Comparison of ENCODE assay signal across 14 cellular contexts in the genomic region with DNA sequence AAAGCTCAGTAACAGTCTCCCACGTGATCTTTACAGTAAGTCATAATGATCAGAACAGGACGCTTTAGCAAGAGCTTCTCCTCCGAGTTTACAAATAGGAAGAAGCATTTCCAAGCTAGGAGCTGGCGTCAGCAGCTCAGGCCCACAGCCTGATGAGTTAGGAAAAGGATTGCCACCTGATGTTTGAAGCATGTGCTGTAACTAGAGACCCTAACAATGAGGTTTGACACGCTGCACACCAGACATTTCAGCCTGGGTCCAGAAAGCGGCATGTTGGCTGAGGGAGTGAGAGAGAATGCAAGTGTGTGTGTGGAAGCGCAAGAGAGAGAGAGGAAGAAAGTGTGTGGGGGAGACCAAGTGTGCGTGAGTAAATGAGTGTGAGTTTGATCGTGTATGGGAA. TPM values are rescaled to one million over a fixed set of nuclear protein-coding genes. Genes with fewer than 3 reads are reported as not detected.
DNase-seq lines count a peak whose midpoint lies in the region; ATAC-seq, FAIRE-seq and TF ChIP-seq lines count a peak whose summit lies in the region.
"Had no signal": no experiment of that assay in that cellular context is flagged by ENCODE, and none has a peak within 500 bp of the region (broad histone marks: within the 10 kb centered on the region; RNA-seq: fewer than 3 reads in every experiment).

No MANE protein-coding gene starts in this region.

- H3K9ac ChIP-seq in K562 (ENCODE audit: insufficient read depth in 1 of 2, low read depth in 2 of 2, low read length in 2 of 2): no peak overlapping the region

- H3K27me3 Mint-ChIP-seq in activated naive CD8-positive, alpha-beta T cell treated with anti-CD3 and anti-CD28 coated beads, Interleukin-2, amount 10 ng/mL, durations not matched to agents 7 days and 5 days: no peaks in the 10 kb centered on the region
- no peaks in the 10 kb centered on the region for H3K27me3 Mint-ChIP-seq in activated naive CD8-positive, alpha-beta T cell treated with anti-CD3 and anti-CD28 coated beads for 36 hours
- H3K27me3 Mint-ChIP-seq in glutamatergic neuron (ENCODE audit: unreplicated experiment): peaks cover 9% of the 10 kb centered on the region
- H3K27me3 Mint-ChIP-seq: CD4-positive, CD25-positive, alpha-beta regulatory T cell had no signal

- no peak for FAIRE-seq in K562 (lab: Jason Lieb, UNC)

- no peak for TF ChIP-seq CTCF in K562 (IDR thresholded peaks at IDR 0.05 in 2 of 3, conservative IDR thresholded peaks at IDR 0.05 in 1 of 3; ENCODE audit: insufficient read depth in 2 of 3, low read depth in 1 of 3, low read length in 3 of 3)
- TF ChIP-seq CTCF in osteoblast (IDR thresholded peaks at IDR 0.05; ENCODE audit: extremely low read depth, low read depth, low read length): no peak
- TF ChIP-seq CTCF in glutamatergic neuron (IDR thresholded peaks at IDR 0.05; ENCODE audit: partially characterized antibody, unreplicated experiment): no peak

- no peak for TF ChIP-seq EP300 in K562 (IDR thresholded peaks at IDR 0.05; ENCODE audit: low read length)

- H3K9me3 ChIP-seq in K562 (replicated peaks; ENCODE audit: control insufficient read depth, insufficient read depth, low read depth, low read length) (no peaks in the 10 kb centered on the region), osteoblast (ENCODE audit: low read depth, low read length) (no peaks in the 10 kb centered on the region)
- H3K9me3 ChIP-seq: HAP-1 had no signal

- CTCF ChIA-PET in K562 (lab: Yijun Ruan, JAX; ENCODE audit: low intra/inter-chr PET ratio): no interaction called here

- H3K36me3 ChIP-seq in K562 (ENCODE audit: control insufficient read depth, insufficient read depth, low read length): peaks cover 71% of the 10 kb centered on the region; the same call in 2 of the 3 replicates
- peaks cover 80% of the 10 kb centered on the region for H3K36me3 ChIP-seq in osteoblast (ENCODE audit: insufficient read depth, low read length)

- H3K9me3 Mint-ChIP-seq in activated naive CD8-positive, alpha-beta T cell treated with anti-CD3 and anti-CD28 coated beads, Interleukin-2, amount 10 ng/mL, durations not matched to agents 7 days and 5 days: no peaks in the 10 kb centered on the region
- H3K9me3 Mint-ChIP-seq in activated naive CD8-positive, alpha-beta T cell treated with anti-CD3 and anti-CD28 coated beads for 36 hours: no peaks in the 10 kb centered on the region
- H3K9me3 Mint-ChIP-seq in glutamatergic neuron (ENCODE audit: unreplicated experiment): peaks cover 4% of the 10 kb centered on the region
- H3K9me3 Mint-ChIP-seq: CD4-positive, CD25-positive, alpha-beta regulatory T cell had no signal

- no peak for DNase-seq in activated naive CD8-positive, alpha-beta T cell treated with anti-CD3 and anti-CD28 coated beads, Interleukin-2, amount 10 ng/mL, durations not matched to agents 7 days and 5 days
- no peak for DNase-seq in activated naive CD8-positive, alpha-beta T cell treated with anti-CD3 and anti-CD28 coated beads for 36 hours
- DNase-seq in K562 (ENCODE audit: extremely low read depth in 1 of 4, low spot score in 3 of 4): no peak
- peak; percentile 76 for DNase-seq in osteoblast (ENCODE audit: insufficient read length, low spot score, missing footprints)
- no peak for DNase-seq in NCI-H1092 (lab: John Stamatoyannopoulos, UW)
- DNase-seq in glutamatergic neuron: no peak
- DNase-seq in dedifferentiated amniotic fluid mesenchymal stem cell (ENCODE audit: extremely low spot score): no peak
- DNase-seq: CD4-positive, CD25-positive, alpha-beta regulatory T cell; NCI-H187 treated with DMSO at 0.1 percent for 48 hours; NCI-H446; NK-92 treated with Interleukin-12 subunit alpha and Interleukin-12 subunit beta, amount 100 ng/mL, for 24 hours; SHP77 treated with DMSO at 0.1 percent for 48 hours had no signal

- H3K79me2 ChIP-seq in K562 (ENCODE audit: control insufficient read depth, insufficient read depth, low read length): no peaks in the 10 kb centered on the region
- no peaks in the 10 kb centered on the region for H3K79me2 ChIP-seq in osteoblast (ENCODE audit: insufficient read depth, low read length)

- WGBS in K562 (ENCODE audit: insufficient coverage, low coverage, missing lambda C conversion rate): 86% methylated on average over 8 of the region's 9 CpGs

- H3K4me1 ChIP-seq in K562 (replicated peaks in 1 of 2; ENCODE audit: control insufficient read depth in 2 of 2, insufficient read depth in 2 of 2, low read length in 2 of 2): peaks cover 0 to 3% of the 10 kb centered on the region in 2 experiments; a peak in 1 of 5 replicates
- H3K4me1 ChIP-seq in osteoblast (ENCODE audit: insufficient read depth, low read length): no peaks in the 10 kb centered on the region
- H3K4me1 ChIP-seq: HAP-1 had no signal

- H3K27ac Mint-ChIP-seq in activated naive CD8-positive, alpha-beta T cell treated with anti-CD3 and anti-CD28 coated beads, Interleukin-2, amount 10 ng/mL, durations not matched to agents 7 days and 5 days: peak overlapping the region; percentile 53
- H3K27ac Mint-ChIP-seq in activated naive CD8-positive, alpha-beta T cell treated with anti-CD3 and anti-CD28 coated beads for 36 hours: no peak overlapping the region
- no peak overlapping the region for H3K27ac Mint-ChIP-seq in glutamatergic neuron (ENCODE audit: unreplicated experiment)

- H3K4me2 ChIP-seq in K562 (ENCODE audit: insufficient read depth, low read length) (no peak overlapping the region), osteoblast (ENCODE audit: insufficient read depth, low read length) (no peak overlapping the region)

- H4K20me1 ChIP-seq in K562 (replicated peaks; ENCODE audit: control insufficient read depth, insufficient read depth, low read length): no peaks in the 10 kb centered on the region
- H4K20me1 ChIP-seq in osteoblast (ENCODE audit: insufficient read depth, low read length): peaks cover 29% of the 10 kb centered on the region

- H3K27me3 ChIP-seq in K562 (ENCODE audit: control insufficient read depth in 2 of 2, insufficient read depth in 2 of 2, low read length in 2 of 2) (no peaks in the 10 kb centered on the region), osteoblast (ENCODE audit: insufficient read depth, low read length) (no peaks in the 10 kb centered on the region)

- H2AFZ ChIP-seq in K562 (ENCODE audit: low read depth, low read length): no peak overlapping the region
- no peak overlapping the region for H2AFZ ChIP-seq in osteoblast (ENCODE audit: low read length)

- peaks cover 23% of the 10 kb centered on the region for H3K36me3 Mint-ChIP-seq in activated naive CD8-positive, alpha-beta T cell treated with anti-CD3 and anti-CD28 coated beads, Interleukin-2, amount 10 ng/mL, durations not matched to agents 7 days and 5 days
- H3K36me3 Mint-ChIP-seq in activated naive CD8-positive, alpha-beta T cell treated with anti-CD3 and anti-CD28 coated beads for 36 hours: peaks cover 11% of the 10 kb centered on the region
- H3K36me3 Mint-ChIP-seq in glutamatergic neuron (ENCODE audit: unreplicated experiment): peaks cover 7% of the 10 kb centered on the region

- TF ChIP-seq POLR2A in K562 (conservative IDR thresholded peaks at IDR 0.05): no peak

- no peak overlapping the region for H3K4me3 ChIP-seq in K562
- H3K4me3 ChIP-seq in osteoblast (ENCODE audit: insufficient read depth, low read length): no peak overlapping the region
- H3K4me3 ChIP-seq: HAP-1 had no signal

- POLR2A ChIA-PET in activated naive CD8-positive, alpha-beta T cell treated with anti-CD3 and anti-CD28 coated beads, Interleukin-2, amount 10 ng/mL, durations not matched to agents 7 days and 5 days (lab: Charles Lee): no interaction called here
- POLR2A ChIA-PET in K562 (lab: Yijun Ruan, JAX): interaction anchor here (0.7 kb wide), 1 partner anchor 37 kb away, joined by 3 read pairs; no protein-coding TSS in a partner anchor

- no peaks in the 10 kb centered on the region for H3K9me1 ChIP-seq in K562 (ENCODE audit: control insufficient read depth, insufficient read depth, low read length)

- H3K4me1 Mint-ChIP-seq in activated naive CD8-positive, alpha-beta T cell treated with anti-CD3 and anti-CD28 coated beads, Interleukin-2, amount 10 ng/mL, durations not matched to agents 7 days and 5 days: no peaks in the 10 kb centered on the region
- H3K4me1 Mint-ChIP-seq in activated naive CD8-positive, alpha-beta T cell treated with anti-CD3 and anti-CD28 coated beads for 36 hours: no peaks in the 10 kb centered on the region
- H3K4me1 Mint-ChIP-seq in glutamatergic neuron (ENCODE audit: low read depth, unreplicated experiment): peaks cover 21% of the 10 kb centered on the region
- H3K4me1 Mint-ChIP-seq: CD4-positive, CD25-positive, alpha-beta regulatory T cell had no signal

- no peak overlapping the region for H3K27ac ChIP-seq in K562 (ENCODE audit: extremely low read depth, low read depth, low read length)
- H3K27ac ChIP-seq in osteoblast (ENCODE audit: low read depth, low read length): no peak overlapping the region

- intact Hi-C loops in K562 (cut with micrococcal nuclease): no loop called here

- no TSS peak for BruUV-seq in K562 (replicated peaks; lab: Mats Ljungman, UMichigan)

- no peak for ATAC-seq in activated naive CD8-positive, alpha-beta T cell treated with anti-CD3 and anti-CD28 coated beads, Interleukin-2, amount 10 ng/mL, durations not matched to agents 7 days and 5 days (ENCODE audit: low read depth)
- ATAC-seq in K562 (no peak), GM21717 (IDR thresholded peaks at IDR 0.05; ENCODE audit: unreplicated experiment) (no peak)

- TF ChIP-seq RAD21 in K562 (CRISPR knock-in tag; conservative IDR thresholded peaks at IDR 0.05 in 1 of 2, IDR thresholded peaks at IDR 0.05 in 1 of 2): no peak

- in situ Hi-C loops in K562 (cut with MboI): no loop called here

- no peak overlapping the region for H3K4me3 Mint-ChIP-seq in activated naive CD8-positive, alpha-beta T cell treated with anti-CD3 and anti-CD28 coated beads, Interleukin-2, amount 10 ng/mL, durations not matched to agents 7 days and 5 days
- no peak overlapping the region for H3K4me3 Mint-ChIP-seq in activated naive CD8-positive, alpha-beta T cell treated with anti-CD3 and anti-CD28 coated beads for 36 hours
- no peak overlapping the region for H3K4me3 Mint-ChIP-seq in glutamatergic neuron (ENCODE audit: unreplicated experiment)
- H3K4me3 Mint-ChIP-seq: CD4-positive, CD25-positive, alpha-beta regulatory T cell had no signal

RNA-seq across cellular contexts. Expression of a gene that starts 47.3 kb away (rescaled TPM):
- total RNA-seq in activated naive CD8-positive, alpha-beta T cell treated with anti-CD3 and anti-CD28 coated beads, Interleukin-2, amount 10 ng/mL, durations not matched to agents 7 days and 5 days: 10 to 100 TPM; 80.5 to 87.9 TPM
- 10 to 100 TPM; 70.8 to 71.6 TPM for total RNA-seq in activated naive CD8-positive, alpha-beta T cell treated with anti-CD3 and anti-CD28 coated beads for 36 hours
- 47.5 and 98.2 TPM in 2 replicates for total RNA-seq in K562 (2011; cell fraction: chromatin; rRNA removed; ENCODE audit: low replicate concordance)
- 56.7 and 69.2 TPM in 2 replicates for total RNA-seq in K562 (2011; cell fraction: nucleolus; rRNA removed)
- total RNA-seq in K562 (2011; cell fraction: nucleoplasm; rRNA removed): 49.1 and 56.6 TPM in 2 replicates
- total RNA-seq in K562 (2014; rRNA removed) (26.9 and 31.6 TPM in 2 replicates), K562 (2014; rRNA removed; fragmentation: Illumina TruSeq; extraction: Trizol) (13.4 and 14.2 TPM in 2 replicates), K562 (2015; rRNA removed; fragmentation: Illumina TruSeq; extraction: Trizol) (14.1 and 14.3 TPM in 2 replicates), K562 (2021) (78.3 and 84.2 TPM in 2 replicates), osteoblast (21.5 and 29.7 TPM in 2 replicates), glutamatergic neuron (ENCODE audit: unreplicated experiment) (89.2 TPM)
- polyA plus RNA-seq in K562 (2011; rRNA removed) (6.4 and 14.8 TPM in 2 replicates), K562 (2014; fragmentation: Illumina TruSeq; extraction: Trizol) (14.4 and 30.2 TPM in 2 replicates), K562 (2014; fragmentation: Nextera tagmentation; extraction: Ambion mirVana) (1 to 10 TPM; 1.5 to 2.3 TPM), K562 (2014; rRNA removed) (21.1 and 25.2 TPM in 2 replicates)
- polyA plus RNA-seq in K562 (2011; cell fraction: cytosol; rRNA removed): 8.4 and 9.7 TPM in 2 replicates
- polyA plus RNA-seq in K562 (2011; cell fraction: nucleus; rRNA removed): 34.5 and 47.6 TPM in 2 replicates
- 33.7 and 52.9 TPM in 2 replicates for polyA plus RNA-seq in K562 (2012)
- polyA minus RNA-seq in K562 (2011; rRNA and poly(A)+ RNA removed): 32.3 and 47.1 TPM in 2 replicates
- polyA minus RNA-seq in K562 (2011; cell fraction: cytosol; rRNA and poly(A)+ RNA removed): 34.6 and 56.1 TPM in 2 replicates
- polyA minus RNA-seq in K562 (2011; cell fraction: nucleus; rRNA and poly(A)+ RNA removed): 45.1 and 56.8 TPM in 2 replicates
